Comparison of ENCODE assay signal across 26 cellular contexts in genomic region chr11:83185767-83186166, GRCh38.
"Had no signal": no experiment of that assay in that cellular context is flagged by ENCODE, and none has a peak within 500 bp of the region (broad histone marks: within the 10 kb centered on the region; RNA-seq: fewer than 3 reads in every experiment).

No MANE protein-coding gene starts in this region.

- H3K9ac ChIP-seq: neural progenitor cell, parathyroid adenoma had no signal

- H3K4me1 Mint-ChIP-seq: endodermal cell, nephron, neural progenitor cell had no signal

- H3K4me2 ChIP-seq: neural progenitor cell had no signal

- DNase-seq: dorsolateral prefrontal cortex; effector CD8-positive, alpha-beta T cell; endodermal cell; foreskin fibroblast; gastrocnemius medialis; head of caudate nucleus; kidney; mesenchymal stem cell; midbrain; naive thymus-derived CD4-positive, alpha-beta T cell; stimulated activated CD4-positive, alpha-beta T cell treated with anti-CD3 and anti-CD28 coated beads, Interleukin-2, amount 100 ng/mL, for 24 hours; stimulated activated CD4-positive, alpha-beta T cell treated with anti-CD3 and anti-CD28 coated beads, Interleukin-4, amount 100 ng/mL, for 24 hours; stimulated activated naive CD8-positive, alpha-beta T cell treated with anti-CD3 and anti-CD28 coated beads, Interleukin-15, Interleukin-2, amounts not matched to agents 100 U/mL and 50 U/mL, for 24 hours; substantia nigra; testis; tibial artery had no signal

- FAIRE-seq: kidney had no signal

- H3K4me1 ChIP-seq: gastrocnemius medialis, neural progenitor cell, parathyroid adenoma, testis, tibial artery had no signal

- H2AFZ ChIP-seq: neural progenitor cell, parathyroid adenoma had no signal

- H3K79me2 ChIP-seq: parathyroid adenoma had no signal

- H3K4me3 Mint-ChIP-seq: endodermal cell; naive thymus-derived CD4-positive, alpha-beta T cell; nephron; neural progenitor cell; stimulated activated memory B cell treated with anti-CD40 and anti-IgM and Interleukin-4, amounts not matched to agents 10 μg/mL and 1 μg/mL and 100 μg/mL, for 72 hours; type B pancreatic cell had no signal

- H3K9me3 Mint-ChIP-seq: endodermal cell; naive thymus-derived CD4-positive, alpha-beta T cell; nephron; neural progenitor cell; stimulated activated memory B cell treated with anti-CD40 and anti-IgM and Interleukin-4, amounts not matched to agents 10 μg/mL and 1 μg/mL and 100 μg/mL, for 72 hours; type B pancreatic cell had no signal

- H3K27ac ChIP-seq: dorsolateral prefrontal cortex, epithelial cell of prostate, neural progenitor cell, parathyroid adenoma, tibial artery had no signal

- H3K9me3 ChIP-seq: gastrocnemius medialis, testis, tibial artery had no signal

- H3K4me3 ChIP-seq: dorsolateral prefrontal cortex, gastrocnemius medialis, neural progenitor cell, testis, tibial artery had no signal

- H3K27me3 Mint-ChIP-seq: naive thymus-derived CD4-positive, alpha-beta T cell; progenitor cell of endocrine pancreas; stimulated activated memory B cell treated with anti-CD40 and anti-IgM and Interleukin-4, amounts not matched to agents 10 μg/mL and 1 μg/mL and 100 μg/mL, for 72 hours; type B pancreatic cell had no signal

- H3K27me3 ChIP-seq: dorsolateral prefrontal cortex, gastrocnemius medialis, neural progenitor cell, testis, tibial artery had no signal

- H3K27ac Mint-ChIP-seq: endodermal cell; nephron; neural progenitor cell; stimulated activated memory B cell treated with anti-CD40 and anti-IgM and Interleukin-4, amounts not matched to agents 10 μg/mL and 1 μg/mL and 100 μg/mL, for 72 hours; type B pancreatic cell had no signal

- ATAC-seq: esophagus mucosa; gastrocnemius medialis; left lobe of liver; naive thymus-derived CD4-positive, alpha-beta T cell; sciatic nerve; stimulated activated memory B cell treated with anti-CD40 and anti-IgM and Interleukin-4, amounts not matched to agents 10 μg/mL and 1 μg/mL and 100 μg/mL, for 72 hours; stimulated activated naive CD8-positive, alpha-beta T cell treated with anti-CD3 and anti-CD28 coated beads, Interleukin-15, Interleukin-2, amounts not matched to agents 100 U/mL and 50 U/mL, for 24 hours had no signal
